Comparison of ENCODE assay signal across 17 cellular contexts in the genomic region with DNA sequence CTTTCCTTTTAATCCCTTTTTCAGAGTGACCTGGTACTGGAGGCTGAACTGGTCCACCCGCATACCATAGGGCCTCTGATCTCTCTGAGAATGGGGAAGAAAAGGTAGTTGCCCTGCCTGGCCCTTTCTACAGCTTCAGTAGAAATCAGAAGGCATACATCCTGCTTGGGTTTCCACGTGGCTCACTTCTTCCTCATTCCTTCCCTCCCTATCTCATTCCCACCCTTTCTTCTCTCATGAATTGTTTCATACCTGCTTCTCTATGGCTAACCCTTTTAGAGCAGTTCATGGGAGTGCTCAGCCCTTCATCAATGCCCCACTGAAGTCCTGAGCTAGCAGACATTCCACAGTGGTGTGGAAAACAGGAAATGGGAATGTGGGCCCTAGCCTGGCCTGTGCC. TPM values are rescaled to one million over a fixed set of nuclear protein-coding genes. Genes with fewer than 3 reads are reported as not detected.
A peak's percentile ranks its signal among the peaks of the same experiment; 100 is the strongest.
DNase-seq lines count a peak whose midpoint lies in the region; ATAC-seq, FAIRE-seq and TF ChIP-seq lines count a peak whose summit lies in the region.
"Had no signal": no experiment of that assay in that cellular context is flagged by ENCODE, and none has a peak within 500 bp of the region (broad histone marks: within the 10 kb centered on the region; RNA-seq: fewer than 3 reads in every experiment).

No MANE protein-coding gene starts in this region.

- H3K9me3 Mint-ChIP-seq in MCF 10A (ENCODE audit: unreplicated experiment) (no peaks in the 10 kb centered on the region), chondrocyte (ENCODE audit: low read depth) (no peaks in the 10 kb centered on the region)
- H3K9me3 Mint-ChIP-seq: activated T-cell treated with anti-CD3 and anti-CD28 coated beads, Interleukin-2, amount 50 U/mL, for 4 hours had no signal

- no peak for TF ChIP-seq POLR2A in breast epithelium (IDR thresholded peaks at IDR 0.05)

- no peak for DNase-seq in breast epithelium (ENCODE audit: low spot score in 2 of 2)
- DNase-seq in MCF 10A (ENCODE audit: unreplicated experiment): no peak
- no peak for DNase-seq in chondrocyte (ENCODE audit: low spot score)
- DNase-seq in mucosa of descending colon: no peak
- no peak for DNase-seq in GM19239 (ENCODE audit: insufficient read length, low spot score)
- no peak for DNase-seq in NCI-H128 (lab: John Stamatoyannopoulos, UW; ENCODE audit: unreplicated experiment)
- no peak for DNase-seq in Right ventricle myocardium superior
- no peak for DNase-seq in NCI-H748 (lab: John Stamatoyannopoulos, UW; ENCODE audit: unreplicated experiment)
- DNase-seq: activated T-cell treated with anti-CD3 and anti-CD28 coated beads, Interleukin-2, amount 50 U/mL, for 4 hours; GM23248; hippocampal formation; NCI-H2029; NCI-H774; stimulated activated naive CD8-positive, alpha-beta T cell treated with anti-CD3 and anti-CD28 coated beads, Interleukin-15, Interleukin-2, amounts not matched to agents 100 U/mL and 50 U/mL, for 24 hours had no signal

- CTCF ChIA-PET in MCF 10A (lab: Yijun Ruan, JAX): interaction anchor here (0.6 kb wide), 1 partner anchor 1416 kb away, joined by 4 read pairs; no protein-coding TSS in a partner anchor

- POLR2A ChIA-PET in MCF 10A (lab: Yijun Ruan, JAX): no interaction called here

- no peak overlapping the region for H3K4me3 Mint-ChIP-seq in MCF 10A (ENCODE audit: unreplicated experiment)
- no peak overlapping the region for H3K4me3 Mint-ChIP-seq in chondrocyte (ENCODE audit: unreplicated experiment)
- H3K4me3 Mint-ChIP-seq: activated T-cell treated with anti-CD3 and anti-CD28 coated beads, Interleukin-2, amount 50 U/mL, for 4 hours had no signal

- ATAC-seq in mucosa of descending colon: peak; percentile 15
- ATAC-seq in Right ventricle myocardium superior (ENCODE audit: poor library complexity): no peak
- ATAC-seq: activated T-cell treated with anti-CD3 and anti-CD28 coated beads, Interleukin-2, amount 50 U/mL, for 4 hours; stimulated activated naive CD8-positive, alpha-beta T cell treated with anti-CD3 and anti-CD28 coated beads, Interleukin-15, Interleukin-2, amounts not matched to agents 100 U/mL and 50 U/mL, for 24 hours had no signal

- H3K27me3 ChIP-seq in breast epithelium: no peaks in the 10 kb centered on the region

- no peak for FAIRE-seq in GM19239 (lab: Jason Lieb, UNC)

- H3K36me3 Mint-ChIP-seq in MCF 10A (ENCODE audit: insufficient read depth, unreplicated experiment) (peaks cover 15% of the 10 kb centered on the region), chondrocyte (ENCODE audit: low read depth) (no peaks in the 10 kb centered on the region)

- peaks cover 0 to 14% of the 10 kb centered on the region in 2 donors for H3K4me1 ChIP-seq in breast epithelium
- peaks cover 14% of the 10 kb centered on the region for H3K4me1 ChIP-seq in mucosa of descending colon (ENCODE audit: low read depth)

- peaks cover 36% of the 10 kb centered on the region for H3K4me1 Mint-ChIP-seq in MCF 10A (ENCODE audit: insufficient read depth, unreplicated experiment)
- peaks cover 70% of the 10 kb centered on the region for H3K4me1 Mint-ChIP-seq in chondrocyte (ENCODE audit: low read depth)

- BruUV-seq in MCF 10A (replicated peaks; lab: Mats Ljungman, UMichigan): no TSS peak

- H3K4me3 ChIP-seq in breast epithelium (no peak overlapping the region), mucosa of descending colon (no peak overlapping the region)
- H3K4me3 ChIP-seq: coronary artery, GM23248, skin epidermis had no signal

- TF ChIP-seq CTCF in breast epithelium (IDR thresholded peaks at IDR 0.05) (no peak), MCF 10A (IDR thresholded peaks at IDR 0.05; ENCODE audit: unreplicated experiment) (no peak), chondrocyte (IDR thresholded peaks at IDR 0.05) (no peak), mucosa of descending colon (IDR thresholded peaks at IDR 0.05) (no peak)

- H3K27ac ChIP-seq in breast epithelium: peak overlapping the region; percentile 52 to 55
- H3K27ac ChIP-seq: coronary artery, GM23248, KMS-11, skin epidermis had no signal

- no peak overlapping the region for H3K27ac Mint-ChIP-seq in MCF 10A (ENCODE audit: low read depth, unreplicated experiment)
- peak overlapping the region; percentile 88 for H3K27ac Mint-ChIP-seq in chondrocyte (ENCODE audit: unreplicated experiment)

- H3K9me3 ChIP-seq in breast epithelium (no peaks in the 10 kb centered on the region), mucosa of descending colon (no peaks in the 10 kb centered on the region)

- no peaks in the 10 kb centered on the region for H3K27me3 Mint-ChIP-seq in MCF 10A (ENCODE audit: insufficient read depth, unreplicated experiment)
- H3K27me3 Mint-ChIP-seq in chondrocyte (ENCODE audit: low read depth): no peaks in the 10 kb centered on the region

- intact Hi-C loops in breast epithelium (cut with DNase I; ENCODE audit: low total_unique reads) (no loop called here), MCF 10A (cut with micrococcal nuclease) (no loop called here), mucosa of descending colon (cut with DNase I, micrococcal nuclease) (no loop called here), Right ventricle myocardium superior (cut with DNase I) (no loop called here)

- H3K36me3 ChIP-seq in breast epithelium: no peaks in the 10 kb centered on the region
- no peaks in the 10 kb centered on the region for H3K36me3 ChIP-seq in mucosa of descending colon (ENCODE audit: low read depth)

RNA-seq across cellular contexts. Expression of a gene that starts 28.9 kb away (rescaled TPM):
- total RNA-seq in breast epithelium (10 to 100 TPM; 12.5 to 15.4 (median 13.3) TPM), MCF 10A (2022) (37.6 and 42.5 TPM in 2 replicates), chondrocyte (25.5 to 34.2 TPM (median 32.4 TPM) in 3 replicates), mucosa of descending colon (10 to 100 TPM; 20.1 to 22.8 (median 21.9) TPM), Right ventricle myocardium superior (35.1 TPM)

RNA-seq across cellular contexts. Expression of a gene that starts 35.7 kb away (rescaled TPM):
- 1 to 10 TPM in 1 of 3 donors, under 1 TPM in 1, not detected in 1; 0.48 to 4.9 TPM for total RNA-seq in breast epithelium
- 3.4 and 5.3 TPM in 2 replicates for total RNA-seq in MCF 10A (2022)
- 0.94 to 1.1 TPM (median 1.0 TPM) in 3 replicates for total RNA-seq in chondrocyte
- 1 to 10 TPM in 1 of 3 donors, under 1 TPM in 2; 0.75 to 1.3 (median 0.82) TPM for total RNA-seq in mucosa of descending colon
- 0.48 TPM for total RNA-seq in Right ventricle myocardium superior
- total RNA-seq: GM23248 had no signal

RNA-seq across cellular contexts. Expression of a gene that starts 44.4 kb away (rescaled TPM):
- total RNA-seq in breast epithelium (10 to 100 TPM; 22.9 to 27.5 (median 23.3) TPM), MCF 10A (2022) (24.3 and 25.7 TPM in 2 replicates), chondrocyte (33.6 to 38.2 TPM (median 35.0 TPM) in 3 replicates), mucosa of descending colon (10 to 100 TPM in 2 of 3 donors, 1 to 10 TPM in 1; 6.0 to 21.6 (median 10.2) TPM), Right ventricle myocardium superior (11.0 TPM)
